14 cellular contexts compared by ENCODE assay signal in the genomic region with DNA sequence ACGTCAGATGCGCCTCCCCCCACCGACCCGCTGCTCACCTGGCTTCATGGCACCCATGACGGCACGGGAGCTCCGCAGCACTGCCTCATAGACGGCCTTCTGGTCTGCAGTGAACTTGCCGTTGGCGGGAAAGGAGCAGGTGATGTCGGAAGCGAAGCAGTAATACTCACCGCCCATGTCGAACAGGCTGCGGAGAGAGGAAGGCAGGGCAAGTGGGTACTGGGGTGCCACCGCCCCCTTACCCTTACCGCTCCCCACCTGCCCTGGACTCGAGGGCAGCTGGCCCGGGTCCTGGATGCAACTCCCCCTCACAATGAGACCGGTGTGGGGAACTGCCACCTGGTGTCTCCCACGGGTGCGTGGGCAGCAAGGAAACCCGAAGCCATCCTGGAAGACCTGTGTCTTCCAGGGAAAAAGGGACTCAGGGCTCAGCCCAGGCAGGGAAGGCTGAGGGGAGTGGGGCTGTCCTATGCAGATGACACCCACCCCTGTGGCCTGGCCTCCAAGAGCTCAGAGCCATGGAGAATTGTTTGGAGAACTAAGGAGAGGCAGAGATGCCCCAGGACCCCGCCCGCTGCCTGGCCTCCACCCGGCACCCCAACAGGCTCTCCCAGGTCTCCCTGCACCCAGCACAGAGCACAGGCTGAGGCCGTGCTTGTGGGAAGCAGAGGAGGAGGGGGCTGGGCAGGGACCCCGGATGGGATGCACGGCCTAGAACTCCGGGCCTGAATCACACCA.
"Had no signal": no experiment of that assay in that cellular context is flagged by ENCODE, and none has a peak within 500 bp of the region (broad histone marks: within the 10 kb centered on the region; RNA-seq: fewer than 3 reads in every experiment).

No MANE protein-coding gene starts in this region.

- H3K36me3 ChIP-seq: neutrophil, prostate gland, suprapubic skin had no signal

- H3K9me3 ChIP-seq: neutrophil, prostate gland, suprapubic skin had no signal

- ATAC-seq: activated T-helper 17 cell treated with anti-CD3 and anti-CD28 coated beads, Interleukin-2, amount 50 U/mL, for 72 hours; stimulated activated naive CD8-positive, alpha-beta T cell treated with anti-CD3 and anti-CD28 coated beads, Interleukin-15, Interleukin-2, amounts not matched to agents 100 U/mL and 50 U/mL, for 24 hours had no signal

- H3K4me3 ChIP-seq: prostate gland, SK-N-MC, suprapubic skin had no signal

- H3K4me1 ChIP-seq: prostate gland had no signal

- H3K27me3 ChIP-seq: neutrophil, suprapubic skin had no signal

- H3K27ac ChIP-seq: neutrophil, prostate gland, SK-N-MC, suprapubic skin had no signal

- DNase-seq: activated B cell treated with CpG ODN at 0.5 μM for 24 hours; activated CD4-positive, alpha-beta T cell treated with anti-CD3 and anti-CD28 coated beads, Interleukin-2, amount 10 ng/mL, durations not matched to agents 24 days and 14 days; activated CD8-positive, alpha-beta memory T cell treated with anti-CD3 and anti-CD28 coated beads for 24 hours; activated naive CD4-positive, alpha-beta T cell treated with anti-CD3 and anti-CD28 coated beads, Interleukin-2, amount 10 ng/mL, durations not matched to agents 7 days and 5 days; amniotic stem cell; naive B cell; stimulated activated CD4-positive, alpha-beta T cell treated with anti-CD3 and anti-CD28 coated beads, Interleukin-4, amount 100 ng/mL, for 1 hour; stimulated activated CD8-positive, alpha-beta memory T cell treated with anti-CD3 and anti-CD28 coated beads, Interleukin-4, amount 100 ng/mL, for 48 hours; stimulated activated naive CD8-positive, alpha-beta T cell treated with anti-CD3 and anti-CD28 coated beads, Interleukin-15, Interleukin-2, amounts not matched to agents 100 U/mL and 50 U/mL, for 24 hours had no signal
